Comparison of ENCODE assay signal across 1 cellular context in the genomic region with DNA sequence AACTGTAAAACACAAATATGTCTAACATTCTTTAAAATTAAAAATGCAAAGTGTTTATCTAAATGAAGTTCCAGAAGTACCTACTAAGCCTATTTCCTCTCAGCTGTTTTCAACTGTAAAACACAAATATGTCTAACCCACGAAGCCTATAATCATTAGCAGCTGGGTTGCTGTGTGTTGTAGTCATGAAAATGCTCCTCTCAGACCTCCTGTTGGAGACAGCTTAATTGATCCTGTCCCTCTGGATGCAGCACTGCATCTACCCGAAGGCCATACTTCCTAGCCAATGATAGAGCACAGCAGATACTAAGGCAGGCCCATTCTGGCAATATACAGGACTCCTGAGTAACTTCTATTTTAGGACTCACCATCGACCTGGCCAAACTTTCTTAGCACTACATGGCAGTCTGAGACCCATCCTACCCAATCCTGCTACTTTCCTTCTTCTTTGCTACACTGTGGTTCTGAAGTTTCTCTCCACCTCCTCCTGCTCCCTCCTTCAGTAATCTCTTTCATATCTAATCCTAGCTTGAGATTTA.
TF ChIP-seq lines count a peak whose summit lies in the region.

No MANE protein-coding gene starts in this region.

TF ChIP-seq in IMR-90, 13 proteins besides CTCF, POLR2A, EP300 and RAD21:
- TF ChIP-seq FOS (IDR thresholded peaks at IDR 0.05; ENCODE audit: low read depth, low read length) = no peak
- no peak for TF ChIP-seq BHLHE40 (IDR thresholded peaks at IDR 0.05; ENCODE audit: low read depth, low read length)
- TF ChIP-seq NFE2L2 (IDR thresholded peaks at IDR 0.05; ENCODE audit: low read depth, low read length) = no peak
- TF ChIP-seq CEBPB (IDR thresholded peaks at IDR 0.05; ENCODE audit: low read depth, low read length) = no peak
- no peak for TF ChIP-seq MXI1 (IDR thresholded peaks at IDR 0.05; ENCODE audit: borderline replicate concordance, low read depth, low read length)
- TF ChIP-seq, protein P1, sequence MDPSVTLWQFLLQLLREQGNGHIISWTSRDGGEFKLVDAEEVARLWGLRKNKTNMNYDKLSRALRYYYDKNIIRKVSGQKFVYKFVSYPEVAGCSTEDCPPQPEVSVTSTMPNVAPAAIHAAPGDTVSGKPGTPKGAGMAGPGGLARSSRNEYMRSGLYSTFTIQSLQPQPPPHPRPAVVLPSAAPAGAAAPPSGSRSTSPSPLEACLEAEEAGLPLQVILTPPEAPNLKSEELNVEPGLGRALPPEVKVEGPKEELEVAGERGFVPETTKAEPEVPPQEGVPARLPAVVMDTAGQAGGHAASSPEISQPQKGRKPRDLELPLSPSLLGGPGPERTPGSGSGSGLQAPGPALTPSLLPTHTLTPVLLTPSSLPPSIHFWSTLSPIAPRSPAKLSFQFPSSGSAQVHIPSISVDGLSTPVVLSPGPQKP (IDR thresholded peaks at IDR 0.05; ENCODE audit: borderline replicate concordance, low read depth, low read length) = no peak
